In genomic region chrX:13093489-13094140, GRCh38 we compare ENCODE assay signal across 14 cellular contexts. TPM values are rescaled to one million over a fixed set of nuclear protein-coding genes. Genes with fewer than 3 reads are reported as not detected.
DNase-seq lines count a peak whose midpoint lies in the region; TF ChIP-seq lines count a peak whose summit lies in the region.
"Had no signal": no experiment of that assay in that cellular context is flagged by ENCODE, and none has a peak within 500 bp of the region (broad histone marks: within the 10 kb centered on the region; RNA-seq: fewer than 3 reads in every experiment).

No MANE protein-coding gene starts in this region.

- peak overlapping the region in 3 of 4 donors; percentile 61 to 83 (median 76) for H3K27ac ChIP-seq in transverse colon
- H3K27ac ChIP-seq: psoas muscle, thoracic aorta, WERI-Rb-1 had no signal

- H3K27ac Mint-ChIP-seq in activated CD4-positive, alpha-beta memory T cell treated with anti-CD3 and anti-CD28 coated beads for 36 hours = peak overlapping the region; percentile 91
- peak overlapping the region; percentile 89 to 99 (median 94) for H3K27ac Mint-ChIP-seq in immature natural killer cell

- H3K27me3 Mint-ChIP-seq in activated CD4-positive, alpha-beta memory T cell treated with anti-CD3 and anti-CD28 coated beads for 36 hours = no peaks in the 10 kb centered on the region
- H3K27me3 Mint-ChIP-seq in immature natural killer cell (ENCODE audit: low read depth in 3 of 3) = peaks cover 0 to 10% (median 0%) of the 10 kb centered on the region in 3 donors

- no peaks in the 10 kb centered on the region for H3K27me3 ChIP-seq in transverse colon

- no peak overlapping the region for H3K4me3 ChIP-seq in transverse colon
- H3K4me3 ChIP-seq: psoas muscle, thoracic aorta had no signal

- in situ Hi-C loops in transverse colon (cut with MboI; ENCODE audit: low pct_ligation_motif_present in 1 of 4, low pct_unique_long_range_greater_than_20kb in 1 of 4, low sequenced_read_pairs in 3 of 4) = loop anchor here in 2 of 4 donors (10.0 to 25.0 kb wide), 3 partner anchors 106 to 394 kb away; partner anchors contain the start of gene TMSB4X (in 2 of the 2)
- in situ Hi-C loops in ACHN (cut with HindIII; ENCODE audit: low pct_ligation_motif_present, low pct_unique_long_range_greater_than_20kb, low sequenced_read_pairs) = no loop called here

- peaks cover 78% of the 10 kb centered on the region for H3K4me1 Mint-ChIP-seq in activated CD4-positive, alpha-beta memory T cell treated with anti-CD3 and anti-CD28 coated beads for 36 hours (ENCODE audit: low read depth)
- H3K4me1 Mint-ChIP-seq in immature natural killer cell = peaks cover 62 to 75% of the 10 kb centered on the region in 2 donors

- H3K4me1 ChIP-seq in transverse colon = peaks cover 0 to 35% (median 5%) of the 10 kb centered on the region in 4 donors
- H3K4me1 ChIP-seq: psoas muscle had no signal

- H3K36me3 ChIP-seq in transverse colon = no peaks in the 10 kb centered on the region
- H3K36me3 ChIP-seq: thoracic aorta, WERI-Rb-1 had no signal

- intact Hi-C loops in activated CD4-positive, alpha-beta memory T cell treated with anti-CD3 and anti-CD28 coated beads for 36 hours (cut with micrococcal nuclease) = loop anchor here (2.0 to 5.0 kb wide), 9 partner anchors 17 to 935 kb away; partner anchors contain the start of genes GEMIN8, OFD1, TCEANC and TRAPPC2
- intact Hi-C loops in transverse colon (cut with DNase I; ENCODE audit: low total_unique reads) = loop anchor here (10.0 kb wide), 1 partner anchor 59 kb away; no protein-coding TSS in a partner anchor

- no peaks in the 10 kb centered on the region for H3K9me3 Mint-ChIP-seq in activated CD4-positive, alpha-beta memory T cell treated with anti-CD3 and anti-CD28 coated beads for 36 hours
- no peaks in the 10 kb centered on the region for H3K9me3 Mint-ChIP-seq in immature natural killer cell

- no peaks in the 10 kb centered on the region for H3K9me3 ChIP-seq in transverse colon
- H3K9me3 ChIP-seq: thoracic aorta had no signal

- peak; percentile 68 for DNase-seq in activated effector memory CD4-positive, alpha-beta T cell treated with anti-CD3 and anti-CD28 coated beads, Interleukin-2, amount 50 U/mL, for 16 hours
- DNase-seq in activated effector memory CD4-positive, alpha-beta T cell treated with Interleukin-2 at 50 U/mL for 16 hours = no peak
- DNase-seq in activated CD4-positive, alpha-beta memory T cell treated with anti-CD3 and anti-CD28 coated beads for 36 hours = peak; percentile 56
- DNase-seq in immature natural killer cell = no peak
- no peak for DNase-seq in transverse colon
- DNase-seq in ACHN = no peak
- no peak for DNase-seq in effector CD8-positive, alpha-beta T cell (lab: John Stamatoyannopoulos, UW)
- DNase-seq in GM19238 (ENCODE audit: insufficient read length, low spot score) = no peak
- DNase-seq: MM.1S, NCI-H510A, psoas muscle, WERI-Rb-1 had no signal

- no peak for TF ChIP-seq CTCF in transverse colon (IDR thresholded peaks at IDR 0.05)

- POLR2A ChIA-PET in activated CD4-positive, alpha-beta memory T cell treated with anti-CD3 and anti-CD28 coated beads for 36 hours (lab: Charles Lee) = interaction anchor here (1.9 to 10.2 kb wide), 3 partner anchors 88 to 117 kb away, joined by 8 to 192 read pairs (median 17); partner anchors contain the start of gene TMSB4X

- TF ChIP-seq POLR2A in transverse colon (IDR thresholded peaks at IDR 0.05) = no peak

- peak overlapping the region; percentile 62 for H3K4me3 Mint-ChIP-seq in activated CD4-positive, alpha-beta memory T cell treated with anti-CD3 and anti-CD28 coated beads for 36 hours
- peak overlapping the region; percentile 15 to 78 (median 63) for H3K4me3 Mint-ChIP-seq in immature natural killer cell

- H3K36me3 Mint-ChIP-seq in activated CD4-positive, alpha-beta memory T cell treated with anti-CD3 and anti-CD28 coated beads for 36 hours = no peaks in the 10 kb centered on the region
- no peaks in the 10 kb centered on the region for H3K36me3 Mint-ChIP-seq in immature natural killer cell

- WGBS in transverse colon (ENCODE audit: low coverage in 1 of 2), 2 donors = 82 to 90% methylated on average over 3 to 6 of the region's 6 CpGs

- CTCF ChIA-PET in activated CD4-positive, alpha-beta memory T cell treated with anti-CD3 and anti-CD28 coated beads for 36 hours (lab: Charles Lee) = interaction anchor here (0.9 to 7.8 kb wide), 10 partner anchors 42 to 395 kb away, joined by 3 to 81 read pairs (median 12); no protein-coding TSS in a partner anchor

- no peak for TF ChIP-seq EP300 in transverse colon (IDR thresholded peaks at IDR 0.05; ENCODE audit: low read depth)

RNA-seq across cellular contexts. Expression of gene FAM9C, which starts 49.2 kb away (rescaled TPM):
- total RNA-seq in activated CD4-positive, alpha-beta memory T cell treated with anti-CD3 and anti-CD28 coated beads for 36 hours = under 1 TPM in 1 of 2 experiments, not detected in 1; 0.05 TPM
- not detected for polyA plus RNA-seq in immature natural killer cell
- total RNA-seq in transverse colon = under 1 TPM in 2 of 4 donors, not detected in 2; 0.14 to 0.64 TPM
- total RNA-seq: liver, thoracic aorta had no signal
- polyA plus RNA-seq: liver, psoas muscle had no signal

Comparison
In these comparisons a context has a peak if more than half of its experiments do, and no peak if none do; other contexts are left out.
1. DNase-seq: peak in activated effector memory CD4-positive, alpha-beta T cell treated with anti-CD3 and anti-CD28 coated beads, Interleukin-2, amount 50 U/mL, for 16 hours (single experiment) and activated CD4-positive, alpha-beta memory T cell treated with anti-CD3 and anti-CD28 coated beads for 36 hours (single experiment); none in activated effector memory CD4-positive, alpha-beta T cell treated with Interleukin-2 at 50 U/mL for 16 hours (single experiment), immature natural killer cell (0 of 3), transverse colon (single experiment), ACHN (single experiment), effector CD8-positive, alpha-beta T cell (single experiment) and GM19238 (single experiment).